In the genomic region with DNA sequence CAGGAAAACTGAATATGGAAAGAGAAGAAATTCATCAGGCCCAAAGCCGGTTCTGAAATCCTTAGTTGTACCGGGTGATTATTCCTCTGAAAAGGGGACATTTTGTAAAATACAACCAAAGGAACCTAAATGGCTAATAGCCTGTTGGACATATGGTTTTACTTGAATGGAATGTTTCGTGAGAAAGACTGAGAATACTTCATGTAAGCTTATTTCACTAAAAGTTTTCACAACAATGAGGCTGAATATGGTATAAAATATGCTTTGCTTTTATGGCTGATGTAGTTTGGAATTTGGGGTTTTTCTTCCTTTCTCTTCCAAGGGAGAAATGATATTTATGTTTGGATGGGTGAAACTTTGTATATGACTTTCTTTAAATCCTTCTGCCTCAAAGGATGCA, we compare ENCODE assay signal across 1 cellular context.
TF ChIP-seq lines count a peak whose summit lies in the region.

No MANE protein-coding gene starts in this region.

TF ChIP-seq in A549, 52 proteins besides CTCF, POLR2A, EP300 and RAD21 (continued from another document):
- TF ChIP-seq CHD4 (IDR thresholded peaks at IDR 0.05; ENCODE audit: borderline replicate concordance) (no peak), POLR2AphosphoS2 (conservative IDR thresholded peaks at IDR 0.05; ENCODE audit: low read length) (no peak), NFE2L2 (conservative IDR thresholded peaks at IDR 0.05; ENCODE audit: low read length) (no peak), TP53 (CRISPR knock-in tag; IDR thresholded peaks at IDR 0.05) (no peak), TFCP2L1 (CRISPR knock-in tag; IDR thresholded peaks at IDR 0.05) (no peak), HOXA7 (CRISPR knock-in tag; IDR thresholded peaks at IDR 0.05) (no peak), NPAS2 (CRISPR knock-in tag; IDR thresholded peaks at IDR 0.05; ENCODE audit: borderline replicate concordance) (no peak)
- TF ChIP-seq, protein P1, sequence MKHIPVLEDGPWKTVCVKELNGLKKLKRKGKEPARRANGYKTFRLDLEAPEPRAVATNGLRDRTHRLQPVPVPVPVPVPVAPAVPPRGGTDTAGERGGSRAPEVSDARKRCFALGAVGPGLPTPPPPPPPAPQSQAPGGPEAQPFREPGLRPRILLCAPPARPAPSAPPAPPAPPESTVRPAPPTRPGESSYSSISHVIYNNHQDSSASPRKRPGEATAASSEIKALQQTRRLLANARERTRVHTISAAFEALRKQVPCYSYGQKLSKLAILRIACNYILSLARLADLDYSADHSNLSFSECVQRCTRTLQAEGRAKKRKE (CRISPR knock-in tag; IDR thresholded peaks at IDR 0.05; ENCODE audit: low read depth) = no peak
- TF ChIP-seq, protein P2, sequence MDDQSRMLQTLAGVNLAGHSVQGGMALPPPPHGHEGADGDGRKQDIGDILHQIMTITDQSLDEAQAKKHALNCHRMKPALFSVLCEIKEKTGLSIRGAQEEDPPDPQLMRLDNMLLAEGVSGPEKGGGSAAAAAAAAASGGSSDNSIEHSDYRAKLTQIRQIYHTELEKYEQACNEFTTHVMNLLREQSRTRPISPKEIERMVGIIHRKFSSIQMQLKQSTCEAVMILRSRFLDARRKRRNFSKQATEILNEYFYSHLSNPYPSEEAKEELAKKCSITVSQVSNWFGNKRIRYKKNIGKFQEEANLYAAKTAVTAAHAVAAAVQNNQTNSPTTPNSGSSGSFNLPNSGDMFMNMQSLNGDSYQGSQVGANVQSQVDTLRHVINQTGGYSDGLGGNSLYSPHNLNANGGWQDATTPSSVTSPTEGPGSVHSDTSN (IDR thresholded peaks at IDR 0.05) = no peak
